In genomic region chr3:52895416-52895815, GRCh38 we compare ENCODE assay signal across 11 cellular contexts. TPM values are rescaled to one million over a fixed set of nuclear protein-coding genes. Genes with fewer than 3 reads are reported as not detected.
DNase-seq lines count a peak whose midpoint lies in the region; ATAC-seq and TF ChIP-seq lines count a peak whose summit lies in the region.
"Had no signal": no experiment of that assay in that cellular context is flagged by ENCODE, and none has a peak within 500 bp of the region (broad histone marks: within the 10 kb centered on the region; RNA-seq: fewer than 3 reads in every experiment).

No MANE protein-coding gene starts in this region.

- H3K27me3 ChIP-seq in iPS-18a (ENCODE audit: control insufficient read depth, insufficient read depth, low read length) (no peaks in the 10 kb centered on the region), stomach (no peaks in the 10 kb centered on the region)
- H3K27me3 ChIP-seq: foreskin keratinocyte had no signal

- H3K4me3 Mint-ChIP-seq in activated naive CD4-positive, alpha-beta T cell treated with anti-CD3 and anti-CD28 coated beads for 36 hours = peak overlapping the region; percentile 22

- TF ChIP-seq POLR2A in stomach (IDR thresholded peaks at IDR 0.05) = no peak

- ATAC-seq in GM18498 (IDR thresholded peaks at IDR 0.05; ENCODE audit: unreplicated experiment) (no peak), GM18861 (IDR thresholded peaks at IDR 0.05; ENCODE audit: unreplicated experiment) (no peak)
- ATAC-seq: foreskin keratinocyte had no signal

- H3K36me3 ChIP-seq in iPS-18a (ENCODE audit: control insufficient read depth, low read depth, low read length) (no peaks in the 10 kb centered on the region), stomach (no peaks in the 10 kb centered on the region)
- H3K36me3 ChIP-seq: prostate gland had no signal

- no peak for TF ChIP-seq CTCF in stomach (IDR thresholded peaks at IDR 0.05)
- TF ChIP-seq CTCF in GM10266 (IDR thresholded peaks at IDR 0.05; ENCODE audit: control insufficient read depth, insufficient read depth, low read depth, missing control alignments) = no peak

- H3K4me3 ChIP-seq in iPS-18a (ENCODE audit: low read length) (peak overlapping the region; percentile 93), stomach (peak overlapping the region in 1 of 4 donors; percentile 94)

- H3K9ac ChIP-seq in iPS-18a (ENCODE audit: low read length) = no peak overlapping the region

- H3K27ac ChIP-seq in iPS-18a (ENCODE audit: low read length) (no peak overlapping the region), stomach (peak overlapping the region in 3 of 5 donors; percentile 74 to 88 (median 86))
- H3K27ac ChIP-seq: foreskin keratinocyte, prostate gland had no signal

- DNase-seq in activated naive CD4-positive, alpha-beta T cell treated with anti-CD3 and anti-CD28 coated beads for 36 hours = peak; percentile 60
- no peak for DNase-seq in activated naive CD4-positive, alpha-beta T cell (lab: John Stamatoyannopoulos, UW)
- peak; percentile 62 to 65 for DNase-seq in activated T-cell treated with anti-CD3 and anti-CD28 coated beads, Interleukin-2, amount 50 U/mL, for 48 hours
- DNase-seq in stomach (no peak), GM10266 (ENCODE audit: extremely low spot score) (no peak)
- DNase-seq: foreskin keratinocyte, Kasumi-1 had no signal

- CTCF ChIA-PET in activated naive CD4-positive, alpha-beta T cell treated with anti-CD3 and anti-CD28 coated beads for 36 hours (lab: Charles Lee) = interaction anchor here (0.6 to 1.3 kb wide), 4 partner anchors 22 to 190 kb away, joined by 3 to 6 read pairs (median 4); no protein-coding TSS in a partner anchor

- H3K27ac Mint-ChIP-seq in activated naive CD4-positive, alpha-beta T cell treated with anti-CD3 and anti-CD28 coated beads for 36 hours = peak overlapping the region; percentile 1

- no peaks in the 10 kb centered on the region for H3K27me3 Mint-ChIP-seq in activated naive CD4-positive, alpha-beta T cell treated with anti-CD3 and anti-CD28 coated beads for 36 hours (ENCODE audit: low read depth)

- peaks cover 5% of the 10 kb centered on the region for H3K36me3 Mint-ChIP-seq in activated naive CD4-positive, alpha-beta T cell treated with anti-CD3 and anti-CD28 coated beads for 36 hours (ENCODE audit: low read depth)

- no peak for TF ChIP-seq EP300 in stomach (IDR thresholded peaks at IDR 0.05)

- 57 to 70% (median 70%) methylated on average over 5 of the region's 5 CpGs for WGBS in stomach, 5 donors

- no peaks in the 10 kb centered on the region for H3K9me3 Mint-ChIP-seq in activated naive CD4-positive, alpha-beta T cell treated with anti-CD3 and anti-CD28 coated beads for 36 hours

- H3K9me3 ChIP-seq in iPS-18a (ENCODE audit: control insufficient read depth, low read depth, low read length) = no peaks in the 10 kb centered on the region
- no peaks in the 10 kb centered on the region for H3K9me3 ChIP-seq in stomach
- H3K9me3 ChIP-seq: prostate gland had no signal

- H3K4me1 ChIP-seq in iPS-18a (ENCODE audit: control insufficient read depth, low read depth, low read length) (peaks cover 10% of the 10 kb centered on the region), stomach (peaks cover 60 to 73% (median 67%) of the 10 kb centered on the region in 4 donors)

- intact Hi-C loops in activated naive CD4-positive, alpha-beta T cell treated with anti-CD3 and anti-CD28 coated beads for 36 hours (cut with micrococcal nuclease) = loop anchor here (1.0 to 10.0 kb wide), 5 partner anchors 88 to 999 kb away; partner anchors contain the start of genes DCP1A, GNL3, PBRM1 and SELENOK
- intact Hi-C loops in stomach (cut with DNase I; ENCODE audit: low total_unique reads) = no loop called here

- H3K4me1 Mint-ChIP-seq in activated naive CD4-positive, alpha-beta T cell treated with anti-CD3 and anti-CD28 coated beads for 36 hours (ENCODE audit: low read depth) = peaks cover 58% of the 10 kb centered on the region

RNA-seq across cellular contexts. Expression of gene STIMATE, which starts 1.9 kb away (rescaled TPM):
- 1 to 10 TPM; 7.7 to 9.7 TPM for total RNA-seq in activated naive CD4-positive, alpha-beta T cell treated with anti-CD3 and anti-CD28 coated beads for 36 hours
- 100 to 1,000 TPM in 1 of 5 donors, 10 to 100 TPM in 3, 1 to 10 TPM in 1; 10.0 to 121 (median 20.1) TPM for total RNA-seq in stomach
- polyA plus RNA-seq in stomach = 10 to 100 TPM in 1 of 3 donors, 1 to 10 TPM in 2; 4.9 to 13.3 (median 5.1) TPM

Comparison
In these comparisons a context has a peak if more than half of its experiments do, and no peak if none do; other contexts are left out.
1. DNase-seq: peak in activated naive CD4-positive, alpha-beta T cell treated with anti-CD3 and anti-CD28 coated beads for 36 hours (single experiment) and activated T-cell treated with anti-CD3 and anti-CD28 coated beads, Interleukin-2, amount 50 U/mL, for 48 hours (2 of 2); none in activated naive CD4-positive, alpha-beta T cell (0 of 4), stomach (single experiment) and GM10266 (single experiment).